Comparison of ENCODE assay signal across 8 cellular contexts in the genomic region with DNA sequence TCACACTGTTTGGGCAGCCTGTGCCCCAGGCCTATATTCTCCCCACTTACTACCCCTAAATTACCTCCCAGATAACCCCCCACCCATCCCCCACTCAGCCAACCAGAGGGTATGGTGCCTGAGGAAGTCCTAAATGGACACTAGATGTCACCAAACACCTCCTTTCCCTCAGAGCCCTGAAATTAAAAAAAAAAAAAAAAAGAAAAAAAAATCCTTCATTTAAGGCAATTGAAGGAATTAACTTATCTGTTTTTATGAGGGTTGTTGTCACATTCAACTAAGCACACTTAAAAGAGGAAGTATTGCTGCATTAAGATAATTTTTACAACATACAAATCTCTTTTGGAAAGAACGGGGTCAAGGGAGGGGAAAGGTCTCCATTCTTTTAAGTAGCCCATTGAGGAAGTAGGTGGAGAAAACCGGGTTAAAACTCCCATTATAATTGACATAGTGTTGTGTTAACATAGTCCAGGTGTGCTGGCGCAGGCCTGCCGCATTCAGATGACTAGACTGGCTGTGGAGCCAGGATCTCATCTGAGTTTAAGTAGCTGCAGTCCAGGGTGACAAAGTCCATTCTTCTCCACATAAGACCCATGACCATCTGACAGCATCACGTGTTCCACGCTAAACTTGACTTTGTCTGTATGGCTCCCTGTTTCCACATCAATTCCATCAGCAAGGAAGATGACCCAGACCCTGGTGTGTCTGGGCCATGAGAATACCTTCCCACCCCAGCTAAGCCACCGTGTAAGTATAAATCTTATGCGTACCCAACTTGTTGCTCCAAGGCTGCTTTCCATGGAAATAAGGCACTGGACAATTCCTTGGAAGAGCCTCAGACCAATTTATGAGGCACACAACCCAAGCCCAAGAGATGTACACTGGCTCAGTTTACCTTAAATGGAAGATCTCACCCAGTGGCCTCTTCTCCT. TPM values are rescaled to one million over a fixed set of nuclear protein-coding genes. Genes with fewer than 3 reads are reported as not detected.
DNase-seq lines count a peak whose midpoint lies in the region; ATAC-seq and TF ChIP-seq lines count a peak whose summit lies in the region.

No MANE protein-coding gene starts in this region.

- no peak overlapping the region for H3K27ac Mint-ChIP-seq in activated naive CD4-positive, alpha-beta T cell treated with anti-CD3 and anti-CD28 coated beads, Interleukin-2, amount 10 ng/mL, durations not matched to agents 7 days and 5 days

- H3K4me3 ChIP-seq in WERI-Rb-1 (ENCODE audit: low read depth, low read length) (no peak overlapping the region), gastroesophageal sphincter (no peak overlapping the region), psoas muscle (no peak overlapping the region)

- H3K27ac ChIP-seq in WERI-Rb-1 (peak overlapping the region; percentile 93), gastroesophageal sphincter (no peak overlapping the region), psoas muscle (no peak overlapping the region)

- peak; percentile 35 for DNase-seq in activated naive CD4-positive, alpha-beta T cell treated with anti-CD3 and anti-CD28 coated beads, Interleukin-2, amount 10 ng/mL, durations not matched to agents 7 days and 5 days
- DNase-seq in activated naive CD4-positive, alpha-beta T cell treated with Interleukin-2 at 50 U/mL for 16 hours: no peak
- peak; percentile 33 to 43 for DNase-seq in NCI-H1930 (lab: John Stamatoyannopoulos, UW)
- peak; percentile 74 for DNase-seq in WERI-Rb-1
- peak; percentile 38 for DNase-seq in kidney tubule cell (ENCODE audit: low spot score)
- DNase-seq in psoas muscle: no peak

- no peaks in the 10 kb centered on the region for H3K27me3 ChIP-seq in WERI-Rb-1 (ENCODE audit: insufficient read depth, low read depth, severe bottlenecking)
- peaks cover 87% of the 10 kb centered on the region for H3K27me3 ChIP-seq in gastroesophageal sphincter
- peaks cover 0 to 33% (median 1%) of the 10 kb centered on the region in 3 donors for H3K27me3 ChIP-seq in psoas muscle (ENCODE audit: insufficient read depth in 3 of 3, low read length in 2 of 3)

- CTCF ChIA-PET in activated naive CD4-positive, alpha-beta T cell treated with anti-CD3 and anti-CD28 coated beads, Interleukin-2, amount 10 ng/mL, durations not matched to agents 7 days and 5 days (lab: Charles Lee): interaction anchor here (0.7 kb wide), 2 partner anchors 9 to 70 kb away, joined by 3 read pairs; no protein-coding TSS in a partner anchor

- H3K9me3 ChIP-seq in WERI-Rb-1 (ENCODE audit: severe bottlenecking): no peaks in the 10 kb centered on the region
- H3K9me3 ChIP-seq in gastroesophageal sphincter: no peaks in the 10 kb centered on the region
- H3K9me3 ChIP-seq in psoas muscle: no peaks in the 10 kb centered on the region

- H3K4me1 Mint-ChIP-seq in activated naive CD4-positive, alpha-beta T cell treated with anti-CD3 and anti-CD28 coated beads, Interleukin-2, amount 10 ng/mL, durations not matched to agents 7 days and 5 days: no peaks in the 10 kb centered on the region

- H3K4me1 ChIP-seq in gastroesophageal sphincter (no peaks in the 10 kb centered on the region), psoas muscle (no peaks in the 10 kb centered on the region)

- H3K36me3 Mint-ChIP-seq in activated naive CD4-positive, alpha-beta T cell treated with anti-CD3 and anti-CD28 coated beads, Interleukin-2, amount 10 ng/mL, durations not matched to agents 7 days and 5 days: peaks cover 32% of the 10 kb centered on the region

- 40 to 63% methylated on average over 5 to 6 of the region's 8 CpGs for WGBS in gastroesophageal sphincter (ENCODE audit: low coverage in 1 of 2), 2 donors
- 46 to 51% (median 50%) methylated on average over 8 of the region's 8 CpGs for WGBS in psoas muscle, 3 donors

- intact Hi-C loops in psoas muscle (cut with DNase I): no loop called here

- no peak for TF ChIP-seq POLR2A in gastroesophageal sphincter (IDR thresholded peaks at IDR 0.05)

- no peaks in the 10 kb centered on the region for H3K27me3 Mint-ChIP-seq in activated naive CD4-positive, alpha-beta T cell treated with anti-CD3 and anti-CD28 coated beads, Interleukin-2, amount 10 ng/mL, durations not matched to agents 7 days and 5 days

- TF ChIP-seq CTCF in WERI-Rb-1 (IDR thresholded peaks at IDR 0.05; ENCODE audit: low read depth, low read length) (peak; percentile 63), gastroesophageal sphincter (IDR thresholded peaks at IDR 0.05) (peak in 1 of 4 experiments; percentile 9), psoas muscle (IDR thresholded peaks at IDR 0.05) (no peak)

- H3K36me3 ChIP-seq in WERI-Rb-1: no peaks in the 10 kb centered on the region
- H3K36me3 ChIP-seq in gastroesophageal sphincter: no peaks in the 10 kb centered on the region
- no peaks in the 10 kb centered on the region for H3K36me3 ChIP-seq in psoas muscle (ENCODE audit: insufficient read depth in 1 of 2, low read depth in 1 of 2)

- H3K4me3 Mint-ChIP-seq in activated naive CD4-positive, alpha-beta T cell treated with anti-CD3 and anti-CD28 coated beads, Interleukin-2, amount 10 ng/mL, durations not matched to agents 7 days and 5 days: no peak overlapping the region

- TF ChIP-seq EP300 in gastroesophageal sphincter (IDR thresholded peaks at IDR 0.05): no peak

- H3K9me3 Mint-ChIP-seq in activated naive CD4-positive, alpha-beta T cell treated with anti-CD3 and anti-CD28 coated beads, Interleukin-2, amount 10 ng/mL, durations not matched to agents 7 days and 5 days: no peaks in the 10 kb centered on the region

- ATAC-seq in gastroesophageal sphincter: no peak
- no peak for ATAC-seq in HG03442 (IDR thresholded peaks at IDR 0.05; ENCODE audit: unreplicated experiment)
- ATAC-seq in psoas muscle: no peak

RNA-seq across cellular contexts. Expression of gene SNX11, which starts 46.4 kb away (rescaled TPM):
- total RNA-seq in gastroesophageal sphincter (10 to 100 TPM; 12.4 to 20.5 (median 16.8) TPM), psoas muscle (10 to 100 TPM; 10.0 to 17.2 (median 12.3) TPM)
- 10 to 100 TPM; 11.5 to 27.0 (median 25.7) TPM for polyA plus RNA-seq in psoas muscle

RNA-seq across cellular contexts. Expression of gene CBX1, which starts 52.7 kb away (rescaled TPM):
- total RNA-seq in gastroesophageal sphincter (10 to 100 TPM; 46.0 to 59.3 (median 55.0) TPM), psoas muscle (10 to 100 TPM; 28.9 to 39.6 (median 35.5) TPM)
- 10 to 100 TPM; 26.6 to 69.6 (median 34.8) TPM for polyA plus RNA-seq in psoas muscle

Comparison
In these comparisons a context has a peak if more than half of its experiments do, and no peak if none do; other contexts are left out.
1. DNase-seq: peak in activated naive CD4-positive, alpha-beta T cell treated with anti-CD3 and anti-CD28 coated beads, Interleukin-2, amount 10 ng/mL, durations not matched to agents 7 days and 5 days (single experiment), NCI-H1930 (2 of 2), WERI-Rb-1 (single experiment) and kidney tubule cell (single experiment); none in activated naive CD4-positive, alpha-beta T cell treated with Interleukin-2 at 50 U/mL for 16 hours (single experiment) and psoas muscle (0 of 2).